16 cellular contexts compared by ENCODE assay signal in genomic region chr3:88957751-88958452, GRCh38.
DNase-seq lines count a peak whose midpoint lies in the region; ATAC-seq and TF ChIP-seq lines count a peak whose summit lies in the region.
"Had no signal": no experiment of that assay in that cellular context is flagged by ENCODE, and none has a peak within 500 bp of the region (broad histone marks: within the 10 kb centered on the region; RNA-seq: fewer than 3 reads in every experiment).

No MANE protein-coding gene starts in this region.

- ATAC-seq in natural killer cell, result no peak
- ATAC-seq: stimulated activated naive B cell treated with anti-CD40 and anti-IgM and Interleukin-4, amounts not matched to agents 10 μg/mL and 1 μg/mL and 100 μg/mL, for 72 hours had no signal

- in situ Hi-C loops in astrocyte of the spinal cord (cut with HindIII; ENCODE audit: low sequenced_read_pairs), result no loop called here

- CTCF ChIA-PET in AG04449 (lab: Yijun Ruan, JAX), result interaction anchor here (1.2 to 1.3 kb wide), 3 partner anchors 27 to 142 kb away, joined by 3 read pairs; no protein-coding TSS in a partner anchor

- no peak overlapping the region for H3K4me3 Mint-ChIP-seq in natural killer cell
- H3K4me3 Mint-ChIP-seq: stimulated activated naive B cell treated with anti-CD40 and anti-IgM and Interleukin-4, amounts not matched to agents 10 μg/mL and 1 μg/mL and 100 μg/mL, for 72 hours had no signal

- no peaks in the 10 kb centered on the region for H3K36me3 Mint-ChIP-seq in natural killer cell
- H3K36me3 Mint-ChIP-seq: stimulated activated naive B cell treated with anti-CD40 and anti-IgM and Interleukin-4, amounts not matched to agents 10 μg/mL and 1 μg/mL and 100 μg/mL, for 72 hours had no signal

- DNase-seq in AG04449 (ENCODE audit: low read depth, low spot score) (peak; percentile 51), HCEC 1CT (peak; percentile 88), astrocyte of the spinal cord (ENCODE audit: low read depth, low spot score) (peak; percentile 93), iris pigment epithelial cell (ENCODE audit: low read depth) (peak; percentile 81), natural killer cell (no peak), DMS153 treated with DMSO at 0.1 percent for 48 hours (lab: John Stamatoyannopoulos, UW; ENCODE audit: unreplicated experiment) (no peak), HUDEP-2 (lab: John Stamatoyannopoulos, UW; ENCODE audit: unreplicated experiment in 76 of 76) (no peak)
- DNase-seq in activated CD8-positive, alpha-beta memory T cell treated with anti-CD3 and anti-CD28 coated beads, Interleukin-2, amount 50 U/mL, for 48 hours, result no peak
- DNase-seq: activated CD4-positive, alpha-beta T cell treated with anti-CD3 and anti-CD28 coated beads, Interleukin-2, amount 50 U/mL, for 1 hour; activated gamma-delta T cell; C1 segment of cervical spinal cord; head of caudate nucleus; stimulated activated CD4-positive, alpha-beta T cell treated with anti-CD3 and anti-CD28 coated beads, Interleukin-2, amount 100 ng/mL, for 48 hours; stimulated activated naive B cell treated with anti-CD40 and anti-IgM and Interleukin-4, amounts not matched to agents 10 μg/mL and 1 μg/mL and 100 μg/mL, for 72 hours; T-helper 2 cell had no signal

- H3K27ac Mint-ChIP-seq in natural killer cell, result no peak overlapping the region
- H3K27ac Mint-ChIP-seq: stimulated activated naive B cell treated with anti-CD40 and anti-IgM and Interleukin-4, amounts not matched to agents 10 μg/mL and 1 μg/mL and 100 μg/mL, for 72 hours had no signal

- intact Hi-C loops in natural killer cell (cut with micrococcal nuclease), result no loop called here

- H3K4me3 ChIP-seq in AG04449 (ENCODE audit: low read depth, low read length), result no peak overlapping the region
- no peak overlapping the region for H3K4me3 ChIP-seq in astrocyte of the spinal cord (ENCODE audit: low read depth, low read length)
- H3K4me3 ChIP-seq: MG63 had no signal

- TF ChIP-seq CTCF in AG04449 (IDR thresholded peaks at IDR 0.05; ENCODE audit: insufficient read depth, low read length, missing control alignments) (no peak), astrocyte of the spinal cord (IDR thresholded peaks at IDR 0.05; ENCODE audit: low read depth, low read length) (no peak), natural killer cell (IDR thresholded peaks at IDR 0.05) (no peak)

- no peaks in the 10 kb centered on the region for H3K4me1 Mint-ChIP-seq in natural killer cell
- H3K4me1 Mint-ChIP-seq: stimulated activated naive B cell treated with anti-CD40 and anti-IgM and Interleukin-4, amounts not matched to agents 10 μg/mL and 1 μg/mL and 100 μg/mL, for 72 hours had no signal

- H3K27me3 Mint-ChIP-seq in natural killer cell (ENCODE audit: low read depth in 2 of 2), result no peaks in the 10 kb centered on the region
- H3K27me3 Mint-ChIP-seq: stimulated activated naive B cell treated with anti-CD40 and anti-IgM and Interleukin-4, amounts not matched to agents 10 μg/mL and 1 μg/mL and 100 μg/mL, for 72 hours had no signal

- H3K9me3 Mint-ChIP-seq in natural killer cell, result peaks cover 9 to 21% of the 10 kb centered on the region in 2 donors
- H3K9me3 Mint-ChIP-seq: stimulated activated naive B cell treated with anti-CD40 and anti-IgM and Interleukin-4, amounts not matched to agents 10 μg/mL and 1 μg/mL and 100 μg/mL, for 72 hours had no signal

- POLR2A ChIA-PET in AG04449 (lab: Yijun Ruan, JAX), result interaction anchor here (0.8 kb wide), 1 partner anchor 64 kb away, joined by 3 read pairs; no protein-coding TSS in a partner anchor

Comparison
In these comparisons a context has a peak if more than half of its experiments do, and no peak if none do; other contexts are left out.
1. DNase-seq: peak in AG04449 (single experiment), HCEC 1CT (single experiment), astrocyte of the spinal cord (single experiment) and iris pigment epithelial cell (single experiment); none in natural killer cell (single experiment), activated CD8-positive, alpha-beta memory T cell treated with anti-CD3 and anti-CD28 coated beads, Interleukin-2, amount 50 U/mL, for 48 hours (single experiment), DMS153 treated with DMSO at 0.1 percent for 48 hours (single experiment) and HUDEP-2 (0 of 76).